22 cellular contexts compared by ENCODE assay signal in the genomic region with DNA sequence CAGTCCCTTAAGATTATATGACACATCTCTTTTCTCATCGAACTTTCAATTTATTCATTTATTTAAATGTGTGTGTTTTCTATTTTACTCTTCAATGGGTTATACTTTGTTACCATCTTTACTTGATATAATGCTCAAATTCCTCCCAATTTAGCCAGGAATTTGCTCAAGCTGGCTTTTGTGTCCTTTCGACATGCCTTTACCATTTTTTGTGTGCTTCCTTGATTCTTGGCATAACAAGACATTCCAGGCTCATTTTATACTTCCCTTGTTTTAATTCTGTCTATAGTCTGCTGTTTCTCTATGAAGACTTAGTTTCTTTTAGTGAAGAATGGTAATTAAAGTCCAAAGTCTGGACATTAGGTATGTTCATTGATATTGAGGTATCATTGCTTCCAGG.
A peak's percentile ranks its signal among the peaks of the same experiment; 100 is the strongest.
DNase-seq lines count a peak whose midpoint lies in the region; ATAC-seq, FAIRE-seq and TF ChIP-seq lines count a peak whose summit lies in the region.
"Had no signal": no experiment of that assay in that cellular context is flagged by ENCODE, and none has a peak within 500 bp of the region (broad histone marks: within the 10 kb centered on the region; RNA-seq: fewer than 3 reads in every experiment).

No MANE protein-coding gene starts in this region.

- no peak overlapping the region for H3K4me3 ChIP-seq in adipocyte (ENCODE audit: low read length)
- H3K4me3 ChIP-seq in small intestine (ENCODE audit: low read depth in 1 of 2, low read length in 2 of 2) = no peak overlapping the region
- H3K4me3 ChIP-seq in effector memory CD4-positive, alpha-beta T cell (ENCODE audit: insufficient read depth, low read depth, low read length, poor library complexity, severe bottlenecking) = no peak overlapping the region

- no peak overlapping the region for H3K4me3 Mint-ChIP-seq in Calu3 (ENCODE audit: low read depth, unreplicated experiment)
- H3K4me3 Mint-ChIP-seq: CD4-positive, alpha-beta T cell; HFFc6 had no signal

- intact Hi-C loops in Calu3 (cut with micrococcal nuclease; ENCODE audit: unreplicated experiment) = loop anchor here (5.0 kb wide), 3 partner anchors 47 to 457 kb away; no protein-coding TSS in a partner anchor

- no peak for FAIRE-seq in small intestine (lab: Jason Lieb, UNC)
- FAIRE-seq: G401.6, GM12891, HepG2 had no signal

- no peak overlapping the region for H3K9ac ChIP-seq in adipocyte (ENCODE audit: low read length)

- no peak for TF ChIP-seq CTCF in Calu3 (IDR thresholded peaks at IDR 0.05; ENCODE audit: unreplicated experiment)

- no peak for ATAC-seq in HG03571 (IDR thresholded peaks at IDR 0.05; ENCODE audit: unreplicated experiment)
- ATAC-seq in HG02678 (IDR thresholded peaks at IDR 0.05; ENCODE audit: unreplicated experiment) = no peak
- ATAC-seq: HCT116, HepG2 had no signal

- CTCF ChIA-PET in Calu3 (lab: Charles Lee) = no interaction called here

- 88 to 92% (median 90%) methylated on average over 2 of the region's 2 CpGs for WGBS in small intestine, 3 donors

- H3K4me1 ChIP-seq in adipocyte (ENCODE audit: control insufficient read depth, insufficient read depth, low read length) = peaks cover 22% of the 10 kb centered on the region
- no peaks in the 10 kb centered on the region for H3K4me1 ChIP-seq in small intestine (ENCODE audit: control insufficient read depth in 2 of 2, insufficient read depth in 1 of 2, low read depth in 1 of 2, low read length in 1 of 2)
- H3K4me1 ChIP-seq in effector memory CD4-positive, alpha-beta T cell (ENCODE audit: control insufficient read depth, insufficient read depth, low read length, poor library complexity, severe bottlenecking) = no peaks in the 10 kb centered on the region
- H3K4me1 ChIP-seq: Caco-2 had no signal

- no peaks in the 10 kb centered on the region for H3K36me3 Mint-ChIP-seq in Calu3 (ENCODE audit: insufficient read depth, unreplicated experiment)

- H3K27me3 ChIP-seq in adipocyte (replicated peaks; ENCODE audit: control insufficient read depth, insufficient read depth, low read length) (no peaks in the 10 kb centered on the region), small intestine (ENCODE audit: control insufficient read depth in 2 of 2, insufficient read depth in 2 of 2, low read length in 2 of 2) (no peaks in the 10 kb centered on the region)
- no peaks in the 10 kb centered on the region for H3K27me3 ChIP-seq in effector memory CD4-positive, alpha-beta T cell (replicated peaks; ENCODE audit: control insufficient read depth, insufficient read depth, low read length, poor library complexity, severe bottlenecking)

- DNase-seq in Calu3 (no peak), adipocyte (ENCODE audit: low read depth) (peak; percentile 57), fibroblast of gingiva (ENCODE audit: low read depth) (peak; percentile 44), small intestine (peak; percentile 12)
- DNase-seq in effector memory CD4-positive, alpha-beta T cell = no peak
- DNase-seq: ACHN; AML-193; Caco-2; CD4-positive, alpha-beta T cell; DMS53; DND-41; GOT3; H7; HFFc6; KG1 had no signal

- no TSS peak for BruUV-seq in Calu3 (replicated peaks; lab: Mats Ljungman, UMichigan)

- H3K36me3 ChIP-seq in adipocyte (ENCODE audit: control insufficient read depth, insufficient read depth, low read length, severe bottlenecking) (no peaks in the 10 kb centered on the region), small intestine (ENCODE audit: control insufficient read depth in 2 of 2, insufficient read depth in 2 of 2, low read length in 2 of 2) (no peaks in the 10 kb centered on the region)
- no peaks in the 10 kb centered on the region for H3K36me3 ChIP-seq in effector memory CD4-positive, alpha-beta T cell (ENCODE audit: control insufficient read depth, insufficient read depth, low read length)

- no peak overlapping the region for H3K27ac ChIP-seq in small intestine (ENCODE audit: low read depth in 1 of 2, low read length in 1 of 2)
- H3K27ac ChIP-seq in effector memory CD4-positive, alpha-beta T cell (ENCODE audit: insufficient read depth, low read length, poor library complexity, severe bottlenecking) = no peak overlapping the region
- H3K27ac ChIP-seq: C4-2B had no signal

- H3K9me3 ChIP-seq in adipocyte (ENCODE audit: control insufficient read depth, low read length) (peaks cover 10% of the 10 kb centered on the region), small intestine (ENCODE audit: control insufficient read depth, low read depth) (no peaks in the 10 kb centered on the region)
- H3K9me3 ChIP-seq in effector memory CD4-positive, alpha-beta T cell (ENCODE audit: control insufficient read depth, low read length) = peaks cover 7% of the 10 kb centered on the region

- H3K4me1 Mint-ChIP-seq in Calu3 (ENCODE audit: low read depth, unreplicated experiment) = peaks cover 54% of the 10 kb centered on the region

- H3K27me3 Mint-ChIP-seq in Calu3 (ENCODE audit: unreplicated experiment) = no peaks in the 10 kb centered on the region
- H3K27me3 Mint-ChIP-seq: CD4-positive, alpha-beta T cell had no signal

- H3K27ac Mint-ChIP-seq in Calu3 (ENCODE audit: unreplicated experiment) = peak overlapping the region; percentile 58
- H3K27ac Mint-ChIP-seq: CD4-positive, alpha-beta T cell; HFFc6 had no signal

- peaks cover 16% of the 10 kb centered on the region for H3K9me3 Mint-ChIP-seq in Calu3 (ENCODE audit: low read depth, unreplicated experiment)
- H3K9me3 Mint-ChIP-seq: HFFc6 had no signal

Comparison
In these comparisons a context has a peak if more than half of its experiments do, and no peak if none do; other contexts are left out.
1. DNase-seq: peak in adipocyte (single experiment), fibroblast of gingiva (single experiment) and small intestine (single experiment); none in Calu3 (single experiment) and effector memory CD4-positive, alpha-beta T cell (0 of 3).